ENCODE assay signal across 31 cellular contexts in the genomic region with DNA sequence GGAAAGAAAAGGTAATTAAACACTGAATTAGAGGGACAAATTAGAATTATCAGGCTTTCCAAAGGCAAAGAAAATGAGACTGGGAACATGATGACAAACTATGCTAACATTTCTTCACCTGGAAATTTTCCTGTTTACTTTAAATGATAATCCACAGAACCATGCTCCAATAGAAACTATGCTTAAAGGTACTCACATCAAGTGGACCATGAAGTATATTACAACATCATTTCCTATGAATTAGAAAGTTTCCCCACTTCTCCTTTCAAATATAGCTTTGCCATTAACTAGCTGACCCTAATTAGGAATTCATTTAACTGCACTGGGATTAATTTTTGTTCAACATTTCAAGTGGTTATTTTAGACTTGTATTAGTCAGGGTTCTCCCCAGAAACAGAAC.
"Had no signal": no experiment of that assay in that cellular context is flagged by ENCODE, and none has a peak within 500 bp of the region (broad histone marks: within the 10 kb centered on the region; RNA-seq: fewer than 3 reads in every experiment).

No MANE protein-coding gene starts in this region.

- DNase-seq: dermis blood vessel endothelial cell; effector memory CD4-positive, alpha-beta T cell; foreskin fibroblast; gastrocnemius medialis; heart left ventricle; kidney; left cardiac atrium; left ventricle myocardium inferior; mesenchymal stem cell; mucosa of descending colon; naive B cell; right cardiac atrium; sigmoid colon; stimulated activated CD4-positive, alpha-beta T cell treated with anti-CD3 and anti-CD28 coated beads, Interleukin-4, amount 100 ng/mL, for 4 hours; upper lobe of left lung; uterus had no signal

- H3K79me2 ChIP-seq: hepatocyte, parathyroid adenoma had no signal

- FAIRE-seq: endometrium, kidney had no signal

- H3K27ac Mint-ChIP-seq: mesothelial cell of epicardium; naive B cell; natural killer cell treated with Interleukin-12 subunit alpha and Interleukin-12 subunit beta and Interleukin-15 and Interleukin-18, amount 100 ng/mL, for 72 hours; progenitor cell of endocrine pancreas; stimulated activated memory B cell treated with anti-CD40 and anti-IgM and Interleukin-4, amounts not matched to agents 10 μg/mL and 1 μg/mL and 100 μg/mL, for 72 hours; stimulated activated naive CD8-positive, alpha-beta T cell treated with anti-CD3 and anti-CD28 coated beads, Interleukin-15, Interleukin-2, amounts not matched to agents 100 ng/mL and 50 ng/mL, for 24 hours had no signal

- H3K9ac ChIP-seq: parathyroid adenoma had no signal

- H3K36me3 ChIP-seq: gastrocnemius medialis, heart left ventricle, left ventricle myocardium inferior, neutrophil, sigmoid colon, thoracic aorta, tibial nerve, upper lobe of left lung, uterus had no signal

- H3K9me3 ChIP-seq: gastrocnemius medialis, heart left ventricle, left ventricle myocardium inferior, mucosa of descending colon, neutrophil, sigmoid colon, thoracic aorta, tibial nerve, upper lobe of left lung, uterus had no signal

- H3K4me1 ChIP-seq: gastrocnemius medialis, heart left ventricle, left ventricle myocardium inferior, parathyroid adenoma, sigmoid colon, tibial nerve, upper lobe of left lung, uterus had no signal

- H2AFZ ChIP-seq: hepatocyte, parathyroid adenoma had no signal

- H3K4me3 Mint-ChIP-seq: mesothelial cell of epicardium; naive B cell; natural killer cell treated with Interleukin-12 subunit alpha and Interleukin-12 subunit beta and Interleukin-15 and Interleukin-18, amount 100 ng/mL, for 72 hours; neural crest cell; stimulated activated memory B cell treated with anti-CD40 and anti-IgM and Interleukin-4, amounts not matched to agents 10 μg/mL and 1 μg/mL and 100 μg/mL, for 72 hours; stimulated activated naive CD8-positive, alpha-beta T cell treated with anti-CD3 and anti-CD28 coated beads, Interleukin-15, Interleukin-2, amounts not matched to agents 100 ng/mL and 50 ng/mL, for 24 hours had no signal

- H3K27ac ChIP-seq: coronary artery, gastrocnemius medialis, heart left ventricle, hepatocyte, left ventricle myocardium inferior, neutrophil, parathyroid adenoma, sigmoid colon, thoracic aorta, tibial nerve, upper lobe of left lung, uterus had no signal

- H3K4me3 ChIP-seq: coronary artery, gastrocnemius medialis, heart left ventricle, hepatocyte, left ventricle myocardium inferior, lung, mucosa of descending colon, sigmoid colon, thoracic aorta, tibial nerve, upper lobe of left lung, uterus had no signal

- H3K27me3 Mint-ChIP-seq: naive B cell; natural killer cell treated with Interleukin-12 subunit alpha and Interleukin-12 subunit beta and Interleukin-15 and Interleukin-18, amount 100 ng/mL, for 72 hours; progenitor cell of endocrine pancreas; stimulated activated memory B cell treated with anti-CD40 and anti-IgM and Interleukin-4, amounts not matched to agents 10 μg/mL and 1 μg/mL and 100 μg/mL, for 72 hours; stimulated activated naive CD8-positive, alpha-beta T cell treated with anti-CD3 and anti-CD28 coated beads, Interleukin-15, Interleukin-2, amounts not matched to agents 100 ng/mL and 50 ng/mL, for 24 hours had no signal

- H3K9me3 Mint-ChIP-seq: natural killer cell treated with Interleukin-12 subunit alpha and Interleukin-12 subunit beta and Interleukin-15 and Interleukin-18, amount 100 ng/mL, for 72 hours; neural crest cell; stimulated activated memory B cell treated with anti-CD40 and anti-IgM and Interleukin-4, amounts not matched to agents 10 μg/mL and 1 μg/mL and 100 μg/mL, for 72 hours; stimulated activated naive CD8-positive, alpha-beta T cell treated with anti-CD3 and anti-CD28 coated beads, Interleukin-15, Interleukin-2, amounts not matched to agents 100 ng/mL and 50 ng/mL, for 24 hours had no signal

- H3K4me2 ChIP-seq: hepatocyte had no signal

- H3K36me3 Mint-ChIP-seq: natural killer cell treated with Interleukin-12 subunit alpha and Interleukin-12 subunit beta and Interleukin-15 and Interleukin-18, amount 100 ng/mL, for 72 hours had no signal

- ATAC-seq: esophagus mucosa; gastrocnemius medialis; heart left ventricle; left cardiac atrium; mucosa of descending colon; natural killer cell treated with Interleukin-12 subunit alpha and Interleukin-12 subunit beta and Interleukin-15 and Interleukin-18, amount 100 ng/mL, for 72 hours; right cardiac atrium; stimulated activated memory B cell treated with anti-CD40 and anti-IgM and Interleukin-4, amounts not matched to agents 10 μg/mL and 1 μg/mL and 100 μg/mL, for 72 hours had no signal

- H3K27me3 ChIP-seq: gastrocnemius medialis, heart left ventricle, hepatocyte, neutrophil, sigmoid colon, tibial nerve, upper lobe of left lung, uterus had no signal

- H3K4me1 Mint-ChIP-seq: neural crest cell had no signal
